ENCODE assay signal across 8 cellular contexts in genomic region chr1:225998560-225999226, GRCh38. TPM values are rescaled to one million over a fixed set of nuclear protein-coding genes. Genes with fewer than 3 reads are reported as not detected.
DNase-seq lines count a peak whose midpoint lies in the region; ATAC-seq and TF ChIP-seq lines count a peak whose summit lies in the region.

No MANE protein-coding gene starts in this region.

- H3K9me3 ChIP-seq in lower lobe of right lung, result no peaks in the 10 kb centered on the region
- no peaks in the 10 kb centered on the region for H3K9me3 ChIP-seq in transverse colon

- peaks cover 51% of the 10 kb centered on the region for H3K79me2 ChIP-seq in ACC112 (ENCODE audit: control insufficient read depth, insufficient read depth, low read length, unreplicated experiment)

- H3K36me3 ChIP-seq in ACC112 (ENCODE audit: insufficient read depth, low read length) (no peaks in the 10 kb centered on the region), lower lobe of right lung (peaks cover 19% of the 10 kb centered on the region), transverse colon (peaks cover 0 to 13% (median 5%) of the 10 kb centered on the region in 4 donors)

- 0 to 1% methylated on average over 11 to 17 of the region's 19 CpGs for WGBS in transverse colon (ENCODE audit: low coverage in 1 of 2), 2 donors

- H3K27me3 ChIP-seq in ACC112 (ENCODE audit: insufficient read depth, low read length) (no peaks in the 10 kb centered on the region), lower lobe of right lung (ENCODE audit: low read depth) (no peaks in the 10 kb centered on the region), transverse colon (no peaks in the 10 kb centered on the region)

- in situ Hi-C loops in transverse colon (cut with MboI; ENCODE audit: low pct_ligation_motif_present in 1 of 4, low pct_unique_long_range_greater_than_20kb in 1 of 4, low sequenced_read_pairs in 3 of 4), result loop anchor here in 1 of 4 donors (5.0 kb wide), 1 partner anchor 64 kb away; the partner anchor contains the start of gene H3-3A

- peak overlapping the region; percentile 61 for H3K27ac ChIP-seq in ACC112 (ENCODE audit: low read depth, low read length)
- peak overlapping the region; percentile 100 for H3K27ac ChIP-seq in lower lobe of right lung
- H3K27ac ChIP-seq in transverse colon, result peak overlapping the region; percentile 96 to 100 (median 97)

- intact Hi-C loops in lower lobe of right lung (cut with DNase I) (no loop called here), transverse colon (cut with DNase I; ENCODE audit: low total_unique reads) (no loop called here)

- TF ChIP-seq CTCF in cardiac fibroblast (IDR thresholded peaks at IDR 0.05; ENCODE audit: low read depth, low read length), result no peak
- no peak for TF ChIP-seq CTCF in lower lobe of right lung (IDR thresholded peaks at IDR 0.05)
- no peak for TF ChIP-seq CTCF in transverse colon (IDR thresholded peaks at IDR 0.05)

- peak overlapping the region; percentile 36 for H2AFZ ChIP-seq in ACC112 (ENCODE audit: low read length, unreplicated experiment)

- H3K4me3 ChIP-seq in ACC112 (ENCODE audit: low read depth, low read length) (peak overlapping the region; percentile 84), cardiac fibroblast (replicated peaks in 1 of 2; ENCODE audit: low read depth in 2 of 2, low read length in 2 of 2) (peak overlapping the region; percentile 88 to 99), lower lobe of right lung (peak overlapping the region; percentile 89), transverse colon (peak overlapping the region; percentile 52 to 78 (median 72))

- TF ChIP-seq EP300 in transverse colon (IDR thresholded peaks at IDR 0.05; ENCODE audit: low read depth), result no peak

- H3K4me1 ChIP-seq in ACC112 (ENCODE audit: control insufficient read depth, insufficient read depth, low read length, unreplicated experiment) (peaks cover 26% of the 10 kb centered on the region), lower lobe of right lung (peaks cover 75% of the 10 kb centered on the region), transverse colon (peaks cover 10 to 48% (median 33%) of the 10 kb centered on the region in 4 donors)

- no peak for TF ChIP-seq POLR2A in transverse colon (IDR thresholded peaks at IDR 0.05)

- DNase-seq in M059J (ENCODE audit: low read depth) (peak; percentile 48), cardiac fibroblast (ENCODE audit: low read depth in 2 of 2) (peak; percentile 18 to 59), lower lobe of right lung (no peak), transverse colon (no peak)
- no peak for DNase-seq in stimulated activated CD8-positive, alpha-beta memory T cell treated with anti-CD3 and anti-CD28 coated beads, Interleukin-4, amount 100 ng/mL, for 48 hours

- ATAC-seq in GM19395 (IDR thresholded peaks at IDR 0.05; ENCODE audit: unreplicated experiment) (peak; percentile 10), lower lobe of right lung (peak in 1 of 2 donors; percentile 31), GM21526 (IDR thresholded peaks at IDR 0.05; ENCODE audit: low FRiP score, unreplicated experiment) (no peak)

RNA-seq across cellular contexts. Expression of gene SDE2, which starts 0.5 kb away (rescaled TPM):
- 15.5 and 28.7 TPM in 2 replicates for total RNA-seq in M059J (2014; rRNA removed; shearing (Covaris generic))
- 18.4 TPM for total RNA-seq in lower lobe of right lung
- total RNA-seq in transverse colon, result 10 to 100 TPM in 2 of 4 donors, 1 to 10 TPM in 2; 4.4 to 19.2 (median 13.2) TPM

RNA-seq across cellular contexts. Expression of gene LEFTY2, which starts 57.7 kb away (rescaled TPM):
- total RNA-seq in M059J (2014; rRNA removed; shearing (Covaris generic)), result not detected in 2 replicates
- total RNA-seq in lower lobe of right lung (1.2 TPM), transverse colon (10 to 100 TPM in 2 of 4 donors, under 1 TPM in 1, not detected in 1; 0.55 to 28.7 (median 24.5) TPM)

Comparison
In these comparisons a context has a peak if more than half of its experiments do, and no peak if none do; other contexts are left out.
1. DNase-seq: peak in M059J (single experiment) and cardiac fibroblast (2 of 2); none in lower lobe of right lung (single experiment), transverse colon (single experiment) and stimulated activated CD8-positive, alpha-beta memory T cell treated with anti-CD3 and anti-CD28 coated beads, Interleukin-4, amount 100 ng/mL, for 48 hours (single experiment).
2. Peak in every context shown above with its lines, with median percentiles within 50 percentile points of each other: H3K27ac ChIP-seq and H3K4me3 ChIP-seq.